3 cellular contexts compared by ENCODE assay signal in the genomic region with DNA sequence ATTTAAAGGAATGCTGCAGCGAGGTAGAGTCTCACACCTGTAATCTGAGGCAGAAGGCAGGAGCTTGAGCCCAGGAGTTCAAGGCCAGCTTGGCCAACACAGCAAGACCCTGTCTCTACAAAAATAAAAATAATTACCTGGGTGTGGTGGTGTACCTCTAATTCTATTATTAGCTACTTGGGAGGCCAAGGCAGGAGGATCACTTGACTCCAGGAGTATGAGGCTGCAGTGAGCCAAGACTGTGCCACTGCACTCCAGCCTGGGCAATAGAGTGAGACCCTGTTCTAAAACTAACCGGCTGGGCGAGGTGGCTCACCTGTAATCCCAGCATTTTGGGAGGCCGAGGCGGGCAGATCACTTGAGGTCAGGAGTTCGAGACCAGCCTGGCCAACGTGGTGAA. TPM values are rescaled to one million over a fixed set of nuclear protein-coding genes. Genes with fewer than 3 reads are reported as not detected.
"Had no signal": no experiment of that assay in that cellular context is flagged by ENCODE, and none has a peak within 500 bp of the region (broad histone marks: within the 10 kb centered on the region; RNA-seq: fewer than 3 reads in every experiment).

No MANE protein-coding gene starts in this region.

RNA-seq across cellular contexts. Expression of a gene that starts 57.7 kb away (rescaled TPM):
- total RNA-seq: HT-29, HT1080, IMR-90 had no signal
